27 cellular contexts compared by ENCODE assay signal in genomic region chr7:107652642-107653041, GRCh38. TPM values are rescaled to one million over a fixed set of nuclear protein-coding genes. Genes with fewer than 3 reads are reported as not detected.
"Had no signal": no experiment of that assay in that cellular context is flagged by ENCODE, and none has a peak within 500 bp of the region (broad histone marks: within the 10 kb centered on the region; RNA-seq: fewer than 3 reads in every experiment).

No MANE protein-coding gene starts in this region.

- H3K4me1 ChIP-seq: stomach, suprapubic skin, testis, tibial artery, tibial nerve, transverse colon, upper lobe of left lung, upper lobe of right lung, uterus, vagina had no signal

- H3K27ac ChIP-seq: stomach, suprapubic skin, testis, thoracic aorta, thyroid gland, tibial artery, tibial nerve, transverse colon, upper lobe of left lung, upper lobe of right lung, uterus, vagina had no signal

- FAIRE-seq: urothelium cell line had no signal

- ATAC-seq: stimulated activated effector memory CD8-positive, alpha-beta T cell treated with anti-CD3 and anti-CD28 coated beads, Interleukin-12 subunit alpha, Interleukin-12 subunit beta, amount 100 ng/mL, for 72 hours; stimulated activated memory B cell treated with anti-CD40 and anti-IgM and Interleukin-4, amounts not matched to agents 10 μg/mL and 1 μg/mL and 100 μg/mL, for 72 hours; stimulated activated naive B cell treated with anti-CD40 and anti-IgM and Interleukin-4, amounts not matched to agents 10 μg/mL and 1 μg/mL and 100 μg/mL, for 72 hours; stimulated activated naive CD8-positive, alpha-beta T cell treated with anti-CD3 and anti-CD28 coated beads, Interleukin-15, amount 100 ng/mL, for 72 hours; stimulated activated naive CD8-positive, alpha-beta T cell treated with anti-CD3 and anti-CD28 coated beads, Interleukin-15, Interleukin-2, amounts not matched to agents 100 U/mL and 50 U/mL, for 24 hours; upper lobe of right lung had no signal

- H3K4me3 ChIP-seq: stomach, suprapubic skin, testis, thoracic aorta, thyroid gland, tibial artery, tibial nerve, transverse colon, upper lobe of left lung, upper lobe of right lung, uterus, vagina had no signal

- H3K36me3 ChIP-seq: stomach, suprapubic skin, thoracic aorta, thyroid gland, tibial artery, tibial nerve, transverse colon, upper lobe of left lung, upper lobe of right lung, uterus, vagina had no signal

- H3K27me3 ChIP-seq: stomach, suprapubic skin, testis, thyroid gland, tibial artery, tibial nerve, transverse colon, upper lobe of left lung, upper lobe of right lung, uterus, vagina had no signal

- DNase-seq: stimulated activated CD4-positive, alpha-beta T cell treated with anti-CD3 and anti-CD28 coated beads, Interleukin-2, amount 100 ng/mL, for 48 hours; stimulated activated CD4-positive, alpha-beta T cell treated with anti-CD3 and anti-CD28 coated beads, Interleukin-4, amount 100 ng/mL, for 1 hour; stimulated activated CD4-positive, alpha-beta T cell treated with anti-CD3 and anti-CD28 coated beads, Interleukin-4, amount 100 ng/mL, for 24 hours; stimulated activated CD4-positive, alpha-beta T cell treated with anti-CD3 and anti-CD28 coated beads, Interleukin-4, amount 100 ng/mL, for 4 hours; stimulated activated CD8-positive, alpha-beta memory T cell treated with anti-CD3 and anti-CD28 coated beads, Interleukin-4, amount 100 ng/mL, for 48 hours; stimulated activated naive B cell treated with anti-CD40 and anti-IgM and Interleukin-4, amounts not matched to agents 10 μg/mL and 1 μg/mL and 100 μg/mL, for 72 hours; stimulated activated naive CD4-positive, alpha-beta T cell; stimulated activated naive CD4-positive, alpha-beta T cell treated with Interleukin-2 at 50 U/mL for 16 hours; stimulated activated naive CD8-positive, alpha-beta T cell treated with anti-CD3 and anti-CD28 coated beads, Interleukin-15, amount 100 ng/mL, for 72 hours; stimulated activated naive CD8-positive, alpha-beta T cell treated with anti-CD3 and anti-CD28 coated beads, Interleukin-15, Interleukin-2, amounts not matched to agents 100 U/mL and 50 U/mL, for 24 hours; stomach; substantia nigra; testis; thyroid gland; tibial artery; transverse colon; trophoblast cell; upper lobe of right lung; uterus had no signal

- H3K9me3 ChIP-seq: stomach, suprapubic skin, testis, thoracic aorta, thyroid gland, tibial artery, transverse colon, upper lobe of left lung, upper lobe of right lung, uterus, vagina had no signal

RNA-seq across cellular contexts. Expression of gene SLC26A4, which starts 8.0 kb away (rescaled TPM):
- total RNA-seq: vagina had no signal
